ENCODE assay signal across 8 cellular contexts in the genomic region with DNA sequence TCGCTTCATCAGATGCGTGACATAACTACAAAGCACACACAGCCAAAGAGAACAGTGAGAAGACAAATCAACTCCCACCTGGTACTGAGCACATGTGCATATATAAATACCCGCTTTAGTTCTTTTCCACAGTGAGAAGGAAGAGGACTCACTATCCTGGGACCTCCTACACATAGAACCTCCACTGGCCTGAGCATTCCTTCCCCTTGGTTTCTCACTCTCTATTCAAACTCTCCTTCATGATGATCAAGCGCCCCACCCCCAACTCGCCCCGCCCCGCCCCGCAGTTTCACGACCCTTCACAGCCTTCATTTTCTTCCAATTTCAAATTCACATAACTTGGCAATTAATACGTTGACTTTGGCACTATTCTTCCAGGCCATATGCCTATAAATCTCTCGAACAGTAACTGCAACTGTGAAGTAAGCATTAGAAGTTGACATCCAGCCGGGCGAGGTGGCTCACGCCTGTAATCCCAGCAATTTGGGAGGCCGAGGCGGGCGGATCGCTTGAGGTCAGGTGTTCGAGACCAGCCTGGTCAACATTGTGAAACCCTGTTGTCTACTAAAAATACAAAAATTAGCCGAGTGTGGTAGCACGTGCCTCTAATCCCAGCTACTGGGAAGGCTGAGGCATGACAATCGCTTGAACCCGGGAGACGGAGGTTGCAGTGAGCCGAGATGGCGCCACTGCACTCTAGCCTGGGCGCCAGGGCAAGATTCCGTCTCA. TPM values are rescaled to one million over a fixed set of nuclear protein-coding genes. Genes with fewer than 3 reads are reported as not detected.
A peak's percentile ranks its signal among the peaks of the same experiment; 100 is the strongest.
DNase-seq lines count a peak whose midpoint lies in the region; ATAC-seq, FAIRE-seq and TF ChIP-seq lines count a peak whose summit lies in the region.

No MANE protein-coding gene starts in this region.

- WGBS in A549 (ENCODE audit: missing lambda C conversion rate) = 10% methylated on average over 24 of the region's 28 CpGs

- peak overlapping the region; percentile 99 for H3K9ac ChIP-seq in KMS-11

- TF ChIP-seq RAD21 in A549 (conservative IDR thresholded peaks at IDR 0.05 in 1 of 2, IDR thresholded peaks at IDR 0.05 in 1 of 2) = no peak

- no peak overlapping the region for H2AFZ ChIP-seq in KMS-11 (ENCODE audit: low read depth)

- ATAC-seq in A549 = no peak
- ATAC-seq in mucosa of descending colon = no peak

- CTCF ChIA-PET in A549 (lab: Yijun Ruan, JAX) = interaction anchor here (1.2 to 8.3 kb wide), 8 partner anchors 9 to 472 kb away, joined by 3 to 108 read pairs (median 9); partner anchors contain the start of genes C15orf40 and WHAMM

- no peak for TF ChIP-seq EP300 in A549 (IDR thresholded peaks at IDR 0.05)

- TF ChIP-seq CTCF in A549 (IDR thresholded peaks at IDR 0.05) (no peak), KMS-11 (conservative IDR thresholded peaks at IDR 0.05; ENCODE audit: low read depth, low read length) (no peak), bronchial epithelial cell (IDR thresholded peaks at IDR 0.05; ENCODE audit: insufficient read depth, low read length, severe bottlenecking) (no peak), mucosa of descending colon (IDR thresholded peaks at IDR 0.05) (no peak)

- H3K4me3 ChIP-seq in A549 = peak overlapping the region; percentile 79
- H3K4me3 ChIP-seq in KMS-11 (IDR thresholded peaks at IDR 0.05; ENCODE audit: insufficient read depth, low read depth, low read length) = no peak overlapping the region
- H3K4me3 ChIP-seq in bronchial epithelial cell (ENCODE audit: low read depth, low read length) = peak overlapping the region; percentile 89
- H3K4me3 ChIP-seq in mucosa of descending colon = peak overlapping the region; percentile 62

- no peak for TF ChIP-seq POLR2A in A549 (IDR thresholded peaks at IDR 0.05; ENCODE audit: low read length)

- FAIRE-seq in A549 (lab: Jason Lieb, UNC) (no peak), bronchial epithelial cell (lab: Jason Lieb, UNC) (no peak)

- H3K9me3 ChIP-seq in A549 (no peaks in the 10 kb centered on the region), mucosa of descending colon (no peaks in the 10 kb centered on the region)

- DNase-seq in A549 (ENCODE audit: low read depth in 1 of 2, low spot score in 1 of 2) = no peak
- DNase-seq in bronchial epithelial cell (ENCODE audit: low read depth) = no peak
- peak in 2 of 3 donors; percentile 9 to 29 for DNase-seq in mucosa of descending colon
- DNase-seq in HK-2 (ENCODE audit: unreplicated experiment) = no peak
- no peak for DNase-seq in medulla oblongata (ENCODE audit: extremely low spot score)
- no peak for DNase-seq in NCI-H510A treated with DMSO at 0.1 percent for 48 hours (lab: John Stamatoyannopoulos, UW)
- no peak for DNase-seq in NCI-H2196 treated with DMSO at 0.1 percent for 48 hours (lab: John Stamatoyannopoulos, UW; ENCODE audit: unreplicated experiment)

- H3K4me1 ChIP-seq in A549 (peaks cover 28% of the 10 kb centered on the region), KMS-11 (ENCODE audit: low read depth, poor library complexity, severe bottlenecking) (peaks cover 30% of the 10 kb centered on the region), mucosa of descending colon (ENCODE audit: low read depth) (peaks cover 16% of the 10 kb centered on the region)

- H3K27ac ChIP-seq in A549 (peak overlapping the region; percentile 89 to 94), KMS-11 (peak overlapping the region; percentile 89)

- H3K79me2 ChIP-seq in KMS-11 (ENCODE audit: insufficient read depth, low read depth) = peaks cover 31% of the 10 kb centered on the region

- H3K4me2 ChIP-seq in A549 = peak overlapping the region; percentile 95
- H3K4me2 ChIP-seq in KMS-11 = peak overlapping the region; percentile 79

- intact Hi-C loops in mucosa of descending colon (cut with DNase I, micrococcal nuclease) = no loop called here

- POLR2A ChIA-PET in A549 (lab: Yijun Ruan, JAX) = interaction anchor here (1.1 to 2.8 kb wide), 7 partner anchors 8 to 447 kb away, joined by 3 to 52 read pairs (median 17); partner anchors contain the start of genes CPEB1 and RAMAC

- peaks cover 17% of the 10 kb centered on the region for H4K20me1 ChIP-seq in KMS-11 (ENCODE audit: insufficient read depth)

- H3K36me3 ChIP-seq in KMS-11 (ENCODE audit: insufficient read depth) (peaks cover 25% of the 10 kb centered on the region), bronchial epithelial cell (ENCODE audit: control insufficient read depth, insufficient read depth, low read length) (peaks cover 26% of the 10 kb centered on the region), mucosa of descending colon (ENCODE audit: low read depth) (peaks cover 9% of the 10 kb centered on the region)

- H3K27me3 ChIP-seq in KMS-11 (ENCODE audit: insufficient read depth, low read depth) (no peaks in the 10 kb centered on the region), bronchial epithelial cell (ENCODE audit: control insufficient read depth, insufficient read depth, low read length) (no peaks in the 10 kb centered on the region)

TF ChIP-seq in A549, 52 proteins besides CTCF, POLR2A, EP300 and RAD21:
- TF ChIP-seq KDM5A (IDR thresholded peaks at IDR 0.05) (no peak), HOXB13 (CRISPR knock-in tag; IDR thresholded peaks at IDR 0.05; ENCODE audit: low read depth) (0 out of 2 replicates have a peak, but pooled peaks have one; percentile 37)

RNA-seq across cellular contexts. Expression of gene RPS17, which starts 1.1 kb away (rescaled TPM):
- polyA plus RNA-seq in A549 (2011; rRNA removed) (5,298 and 6,127 TPM in 2 replicates), A549 (2017; fragmentation: RNase III; extraction: RNeasy Plus Mini Kit Qiagen cat#74134 plus additional on column Dnase treatment) (7,823 to 9,455 TPM (median 8,061 TPM) in 3 replicates)
- polyA plus RNA-seq in A549 (2012; cell fraction: cytosol; rRNA removed) = 6,417 and 8,171 TPM in 2 replicates
- 1,773 and 1,813 TPM in 2 replicates for polyA plus RNA-seq in A549 (2012; cell fraction: nucleus; rRNA removed)
- 1,110 and 1,157 TPM in 2 replicates for polyA minus RNA-seq in A549 (2011; rRNA and poly(A)+ RNA removed)
- total RNA-seq in bronchial epithelial cell (1,868 and 3,166 TPM in 2 replicates), mucosa of descending colon (1,000 to 10,000 TPM in 2 of 3 donors, 100 to 1,000 TPM in 1; 921 to 1,089 (median 1,038) TPM)

Comparison
In these comparisons a context has a peak if more than half of its experiments do, and no peak if none do; other contexts are left out.
1. DNase-seq: peak in mucosa of descending colon (2 of 3); none in A549 (0 of 2), bronchial epithelial cell (single experiment), HK-2 (single experiment), medulla oblongata (single experiment), NCI-H510A treated with DMSO at 0.1 percent for 48 hours (single experiment) and NCI-H2196 treated with DMSO at 0.1 percent for 48 hours (single experiment).